In genomic region chr10:107032700-107033401, GRCh38 we compare ENCODE assay signal across 18 cellular contexts.
DNase-seq lines count a peak whose midpoint lies in the region; ATAC-seq and TF ChIP-seq lines count a peak whose summit lies in the region.
"Had no signal": no experiment of that assay in that cellular context is flagged by ENCODE, and none has a peak within 500 bp of the region (broad histone marks: within the 10 kb centered on the region; RNA-seq: fewer than 3 reads in every experiment).

No MANE protein-coding gene starts in this region.

- H3K9me2 ChIP-seq in SK-N-SH (no peaks in the 10 kb centered on the region), GM23248 (ENCODE audit: insufficient read depth) (no peaks in the 10 kb centered on the region)

- intact Hi-C loops in right cardiac atrium (cut with DNase I): no loop called here

- H3K79me2 ChIP-seq in SK-N-SH (ENCODE audit: insufficient read depth): no peaks in the 10 kb centered on the region
- no peaks in the 10 kb centered on the region for H3K79me2 ChIP-seq in GM23248 (ENCODE audit: insufficient read depth)

- no peak overlapping the region for H3K4me3 ChIP-seq in cardiac muscle cell
- no peak overlapping the region for H3K4me3 ChIP-seq in right cardiac atrium (ENCODE audit: low read length)
- H3K4me3 ChIP-seq in SK-N-SH (ENCODE audit: low read depth in 2 of 2, low read length in 1 of 2): no peak overlapping the region
- no peak overlapping the region for H3K4me3 ChIP-seq in mesodermal cell (ENCODE audit: extremely low read depth, insufficient read depth, low read length, poor library complexity, severe bottlenecking)
- no peak overlapping the region for H3K4me3 ChIP-seq in GM23248
- H3K4me3 ChIP-seq: PC-9 had no signal

- H3K27me3 ChIP-seq in cardiac muscle cell (no peaks in the 10 kb centered on the region), right cardiac atrium (ENCODE audit: control insufficient read depth, insufficient read depth) (no peaks in the 10 kb centered on the region), SK-N-SH (ENCODE audit: insufficient read depth) (no peaks in the 10 kb centered on the region), GM23248 (replicated peaks; ENCODE audit: insufficient read depth) (no peaks in the 10 kb centered on the region)

- CTCF ChIA-PET in SK-N-SH (lab: Yijun Ruan, JAX): interaction anchor here (1.1 to 1.7 kb wide), 5 partner anchors 10 to 327 kb away, joined by 3 to 8 read pairs (median 3); no protein-coding TSS in a partner anchor

- WGBS in right cardiac atrium: 79% methylated on average over 10 of the region's 10 CpGs
- 54% methylated on average over 10 of the region's 10 CpGs for WGBS in SK-N-SH (ENCODE audit: low lambda C conversion rate)
- 85 to 88% methylated on average over 4 to 7 of the region's 10 CpGs for WGBS in mesodermal cell (ENCODE audit: insufficient coverage in 2 of 2), 2 experiments
- WGBS in GM23248 (ENCODE audit: low coverage in 1 of 2, low lambda C conversion rate in 2 of 2, missing lambda C conversion rate in 2 of 2), 2 experiments: 51% methylated on average over 10 of the region's 10 CpGs

- no peak for ATAC-seq in right cardiac atrium
- ATAC-seq in HG03159 (IDR thresholded peaks at IDR 0.05; ENCODE audit: unreplicated experiment): no peak

- peak overlapping the region; percentile 85 for H3K27ac ChIP-seq in cardiac muscle cell
- no peak overlapping the region for H3K27ac ChIP-seq in right cardiac atrium (ENCODE audit: low read length)
- peak overlapping the region in 1 of 2 experiments; percentile 93; a peak in 3 of 4 replicates for H3K27ac ChIP-seq in SK-N-SH (ENCODE audit: low read depth in 2 of 2, low read length in 1 of 2)
- H3K27ac ChIP-seq in mesodermal cell (ENCODE audit: low read depth, low read length, severe bottlenecking): peak overlapping the region; percentile 30
- no peak overlapping the region for H3K27ac ChIP-seq in GM23248
- H3K27ac ChIP-seq: KMS-11, PC-9, RWPE1 had no signal

- H3F3A ChIP-seq in SK-N-SH (replicated peaks; ENCODE audit: insufficient read depth): no peaks in the 10 kb centered on the region
- no peaks in the 10 kb centered on the region for H3F3A ChIP-seq in GM23248 (ENCODE audit: insufficient read depth)

- no peaks in the 10 kb centered on the region for H3K9me3 Mint-ChIP-seq in type B pancreatic cell

- POLR2A ChIA-PET in SK-N-SH (lab: Yijun Ruan, JAX): interaction anchor here (1.0 to 2.0 kb wide), 4 partner anchors 10 to 132 kb away, joined by 3 to 6 read pairs (median 4); partner anchors contain the start of gene SORCS1

- DNase-seq in cardiac muscle cell (ENCODE audit: low read depth in 1 of 2, low spot score in 1 of 2) (no peak), right cardiac atrium (no peak), SK-N-SH (no peak), type B pancreatic cell (ENCODE audit: extremely low spot score, unreplicated experiment) (no peak), GM23248 (no peak), NCI-H748 treated with DMSO at 0.1 percent for 48 hours (lab: John Stamatoyannopoulos, UW) (no peak)
- DNase-seq: DMS79, HFFc6, NCI-H1417 treated with DMSO at 0.1 percent for 48 hours, NCI-H2029 treated with DMSO at 0.1 percent for 48 hours, NCI-H446, PC-9, SIG-M5, SW 1271 had no signal

- H2AFZ ChIP-seq in SK-N-SH (ENCODE audit: low read depth) (no peak overlapping the region), GM23248 (no peak overlapping the region)
- H2AFZ ChIP-seq: PC-9 had no signal

- H3K9ac ChIP-seq in SK-N-SH (no peak overlapping the region), GM23248 (no peak overlapping the region)
- H3K9ac ChIP-seq: KMS-11 had no signal

- no peaks in the 10 kb centered on the region for H3K36me3 Mint-ChIP-seq in type B pancreatic cell

- TF ChIP-seq RAD21 in SK-N-SH (IDR thresholded peaks at IDR 0.05; ENCODE audit: low read length): no peak

- peaks cover 44% of the 10 kb centered on the region for H3K4me1 ChIP-seq in cardiac muscle cell (ENCODE audit: low read depth)
- H3K4me1 ChIP-seq in right cardiac atrium (ENCODE audit: control insufficient read depth, insufficient read depth, low read length): no peaks in the 10 kb centered on the region
- peaks cover 6 to 35% of the 10 kb centered on the region in 2 experiments; a peak in 2 of 4 replicates for H3K4me1 ChIP-seq in SK-N-SH (ENCODE audit: control insufficient read depth in 1 of 2, insufficient read depth in 2 of 2, low read depth in 1 of 2, low read length in 1 of 2)
- H3K4me1 ChIP-seq in mesodermal cell (ENCODE audit: control insufficient read depth, insufficient read depth, low read length, poor library complexity, severe bottlenecking): peaks cover 10% of the 10 kb centered on the region
- no peaks in the 10 kb centered on the region for H3K4me1 ChIP-seq in GM23248 (ENCODE audit: insufficient read depth)

- in situ Hi-C loops in GM23248 (cut with MboI): no loop called here

- no peaks in the 10 kb centered on the region for H3K36me3 ChIP-seq in cardiac muscle cell
- no peaks in the 10 kb centered on the region for H3K36me3 ChIP-seq in SK-N-SH (replicated peaks in 1 of 2; ENCODE audit: control insufficient read depth in 1 of 2, insufficient read depth in 2 of 2, low read length in 1 of 2)
- H3K36me3 ChIP-seq in mesodermal cell (ENCODE audit: control insufficient read depth, insufficient read depth, low read length): no peaks in the 10 kb centered on the region
- H3K36me3 ChIP-seq in GM23248 (ENCODE audit: low read depth): no peaks in the 10 kb centered on the region

- H3K9me3 ChIP-seq in cardiac muscle cell (ENCODE audit: low read depth) (no peaks in the 10 kb centered on the region), right cardiac atrium (ENCODE audit: control insufficient read depth, low read length) (no peaks in the 10 kb centered on the region), SK-N-SH (no peaks in the 10 kb centered on the region), mesodermal cell (ENCODE audit: control insufficient read depth, low read length) (no peaks in the 10 kb centered on the region), GM23248 (ENCODE audit: low read depth) (no peaks in the 10 kb centered on the region)

- peaks cover 3% of the 10 kb centered on the region for H3K27me3 Mint-ChIP-seq in type B pancreatic cell

- no peak for TF ChIP-seq EP300 in SK-N-SH (IDR thresholded peaks at IDR 0.05; ENCODE audit: borderline replicate concordance in 1 of 2, low read depth in 1 of 2, low read length in 1 of 2)

- peak overlapping the region; percentile 1 for H3K27ac Mint-ChIP-seq in type B pancreatic cell
- H3K27ac Mint-ChIP-seq: HFFc6 had no signal

- no peak overlapping the region for H3K4me3 Mint-ChIP-seq in type B pancreatic cell
- H3K4me3 Mint-ChIP-seq: HFFc6 had no signal

- H3K4me2 ChIP-seq in SK-N-SH (0 out of 2 replicates have a peak overlapping the region, but pooled peaks have one; percentile 7), GM23248 (ENCODE audit: unreplicated experiment) (no peak overlapping the region)
- H3K4me2 ChIP-seq: KMS-11, PC-9 had no signal

- no peaks in the 10 kb centered on the region for H4K20me1 ChIP-seq in SK-N-SH (ENCODE audit: insufficient read depth)
- H4K20me1 ChIP-seq in GM23248 (ENCODE audit: insufficient read depth): no peaks in the 10 kb centered on the region

- peaks cover 25% of the 10 kb centered on the region for H3K4me1 Mint-ChIP-seq in type B pancreatic cell (ENCODE audit: unreplicated experiment)

- no peak for TF ChIP-seq CTCF in cardiac muscle cell (IDR thresholded peaks at IDR 0.05; ENCODE audit: low read depth, low read length)
- TF ChIP-seq CTCF in SK-N-SH (IDR thresholded peaks at IDR 0.05): no peak
- TF ChIP-seq CTCF in type B pancreatic cell (conservative IDR thresholded peaks at IDR 0.05): no peak

TF ChIP-seq in SK-N-SH, 30 proteins besides CTCF, POLR2A, EP300 and RAD21:
- TF ChIP-seq FOSL2 (IDR thresholded peaks at IDR 0.05; ENCODE audit: borderline replicate concordance, low read depth): no peak
- TF ChIP-seq PBX3 (IDR thresholded peaks at IDR 0.05): no peak
- no peak for TF ChIP-seq SIN3A (IDR thresholded peaks at IDR 0.05; ENCODE audit: borderline replicate concordance, low read depth, low read length)
- no peak for TF ChIP-seq EZH2phosphoT487 (IDR thresholded peaks at IDR 0.05; ENCODE audit: borderline replicate concordance, low read depth)
- no peak for TF ChIP-seq TCF12 (IDR thresholded peaks at IDR 0.05)
- no peak for TF ChIP-seq RXRA (IDR thresholded peaks at IDR 0.05; ENCODE audit: borderline replicate concordance, low read depth)
- no peak for TF ChIP-seq MEF2A (IDR thresholded peaks at IDR 0.05; ENCODE audit: borderline replicate concordance, low read depth)
- no peak for TF ChIP-seq USF2 (IDR thresholded peaks at IDR 0.05; ENCODE audit: borderline replicate concordance, low read depth, low read length)
- no peak for TF ChIP-seq MAX (IDR thresholded peaks at IDR 0.05; ENCODE audit: low read depth)
TF ChIP-seq in SK-N-SH: peak in this region for 0.

Comparison
In these comparisons a context has a peak if more than half of its experiments do, and no peak if none do; other contexts are left out.
1. H3K27ac ChIP-seq: peak in cardiac muscle cell (single experiment) and mesodermal cell (single experiment); none in right cardiac atrium (single experiment) and GM23248 (single experiment).